Comparison of ENCODE assay signal across 1 cellular context in genomic region chr16:50396770-50397525, GRCh38.
TF ChIP-seq lines count a peak whose summit lies in the region.

No MANE protein-coding gene starts in this region.

TF ChIP-seq in IMR-90, 13 proteins besides CTCF, POLR2A, EP300 and RAD21:
- TF ChIP-seq, protein P1, sequence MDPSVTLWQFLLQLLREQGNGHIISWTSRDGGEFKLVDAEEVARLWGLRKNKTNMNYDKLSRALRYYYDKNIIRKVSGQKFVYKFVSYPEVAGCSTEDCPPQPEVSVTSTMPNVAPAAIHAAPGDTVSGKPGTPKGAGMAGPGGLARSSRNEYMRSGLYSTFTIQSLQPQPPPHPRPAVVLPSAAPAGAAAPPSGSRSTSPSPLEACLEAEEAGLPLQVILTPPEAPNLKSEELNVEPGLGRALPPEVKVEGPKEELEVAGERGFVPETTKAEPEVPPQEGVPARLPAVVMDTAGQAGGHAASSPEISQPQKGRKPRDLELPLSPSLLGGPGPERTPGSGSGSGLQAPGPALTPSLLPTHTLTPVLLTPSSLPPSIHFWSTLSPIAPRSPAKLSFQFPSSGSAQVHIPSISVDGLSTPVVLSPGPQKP (IDR thresholded peaks at IDR 0.05; ENCODE audit: borderline replicate concordance, low read depth, low read length): no peak
- TF ChIP-seq RFX5 (IDR thresholded peaks at IDR 0.05; ENCODE audit: low read depth, low read length) (no peak), MAFK (IDR thresholded peaks at IDR 0.05; ENCODE audit: low read depth, low read length) (no peak), SMC3 (IDR thresholded peaks at IDR 0.05; ENCODE audit: low read depth, low read length) (no peak)
